ENCODE assay signal across 16 cellular contexts in genomic region chr10:132599712-132600111, GRCh38.
DNase-seq lines count a peak whose midpoint lies in the region; ATAC-seq and TF ChIP-seq lines count a peak whose summit lies in the region.
"Had no signal": no experiment of that assay in that cellular context is flagged by ENCODE, and none has a peak within 500 bp of the region (broad histone marks: within the 10 kb centered on the region; RNA-seq: fewer than 3 reads in every experiment).

No MANE protein-coding gene starts in this region.

- H2BK120ac ChIP-seq in mesenchymal stem cell (ENCODE audit: low read depth, low read length): no peak overlapping the region

- no peak overlapping the region for H3K18ac ChIP-seq in mesenchymal stem cell (ENCODE audit: low read depth in 1 of 2, low read length in 2 of 2)

- H3K9ac ChIP-seq in BLaER1 (no peak overlapping the region), mesenchymal stem cell (ENCODE audit: low read length) (no peak overlapping the region)

- H2BK12ac ChIP-seq in mesenchymal stem cell (ENCODE audit: low read length in 2 of 2): no peak overlapping the region

- no peak overlapping the region for H2BK5ac ChIP-seq in mesenchymal stem cell (ENCODE audit: low read depth, low read length, poor library complexity, severe bottlenecking)

- H3K79me1 ChIP-seq in mesenchymal stem cell (replicated peaks; ENCODE audit: low read length, poor library complexity, severe bottlenecking): peaks cover 36% of the 10 kb centered on the region

- H2BK15ac ChIP-seq in mesenchymal stem cell (ENCODE audit: low read depth, poor library complexity, severe bottlenecking): no peak overlapping the region

- H3K36me3 ChIP-seq in BLaER1 (peaks cover 21% of the 10 kb centered on the region), Peyer's patch (no peaks in the 10 kb centered on the region), gastroesophageal sphincter (no peaks in the 10 kb centered on the region), mesenchymal stem cell (ENCODE audit: control insufficient read depth in 1 of 2, insufficient read depth in 2 of 2, low read depth in 1 of 2, low read length in 2 of 2) (no peaks in the 10 kb centered on the region)

- peaks cover 31% of the 10 kb centered on the region for H4K20me1 ChIP-seq in BLaER1

- TF ChIP-seq EP300 in gastroesophageal sphincter (IDR thresholded peaks at IDR 0.05): no peak

- whole genome bisulfite sequencing in gastroesophageal sphincter (ENCODE audit: low coverage in 1 of 2), 2 donors: 100% methylated on average over 1 of the region's 3 CpGs; no CpG with 5 or more reads in 1 of the 2 donors
- 94% methylated on average over 3 of the region's 3 CpGs for WGBS in mesenchymal stem cell

- H3K14ac ChIP-seq in mesenchymal stem cell (ENCODE audit: low read length in 2 of 2): no peak overlapping the region

- H3K27me3 ChIP-seq in BLaER1 (no peaks in the 10 kb centered on the region), Peyer's patch (no peaks in the 10 kb centered on the region), gastroesophageal sphincter (no peaks in the 10 kb centered on the region), mesenchymal stem cell (ENCODE audit: control insufficient read depth in 1 of 2, insufficient read depth in 1 of 2, low read length in 2 of 2) (no peaks in the 10 kb centered on the region)

- H4K91ac ChIP-seq in mesenchymal stem cell (ENCODE audit: low read length): no peak overlapping the region

- no peak overlapping the region for H3K4me2 ChIP-seq in BLaER1
- no peak overlapping the region for H3K4me2 ChIP-seq in mesenchymal stem cell (ENCODE audit: low read length, poor library complexity, severe bottlenecking)

- H3K9me3 ChIP-seq in BLaER1 (peaks cover 67% of the 10 kb centered on the region), Peyer's patch (peaks cover 0 to 3% (median 0%) of the 10 kb centered on the region in 4 donors), gastroesophageal sphincter (peaks cover 0 to 5% (median 0%) of the 10 kb centered on the region in 3 donors), mesenchymal stem cell (ENCODE audit: control insufficient read depth, low read length) (peaks cover 12% of the 10 kb centered on the region)

- DNase-seq in Peyer's patch (peak in 2 of 3 donors; percentile 32 to 34), mesenteric fat pad (ENCODE audit: low spot score) (peak; percentile 81), NCI-H446 (lab: John Stamatoyannopoulos, UW) (no peak), mesenchymal stem cell (no peak), HEK293T (ENCODE audit: extremely low spot score) (no peak), DMS53 (lab: John Stamatoyannopoulos, UW) (no peak)
- DNase-seq: CD4-positive, alpha-beta T cell; DMS79; GDM1; GOT3; H7 had no signal

- POLR2A ChIA-PET in HEK293T (lab: Yijun Ruan, JAX): no interaction called here

- H3K23ac ChIP-seq in mesenchymal stem cell (ENCODE audit: low read length in 2 of 2): no peak overlapping the region

- no peak overlapping the region for H2AFZ ChIP-seq in mesenchymal stem cell (ENCODE audit: low read depth, low read length)

- H3K4ac ChIP-seq in mesenchymal stem cell (ENCODE audit: low read depth in 1 of 2, low read length in 2 of 2): no peak overlapping the region

- ATAC-seq in gastroesophageal sphincter: no peak
- ATAC-seq: HCT116 had no signal

- no peak overlapping the region for H4K8ac ChIP-seq in mesenchymal stem cell (ENCODE audit: low read length)

- CTCF ChIA-PET in HEK293T (lab: Yijun Ruan, JAX): no interaction called here

- TF ChIP-seq CTCF in Peyer's patch (IDR thresholded peaks at IDR 0.05) (no peak), gastroesophageal sphincter (IDR thresholded peaks at IDR 0.05) (no peak)

- H3K27ac ChIP-seq in BLaER1 (no peak overlapping the region), Peyer's patch (no peak overlapping the region), gastroesophageal sphincter (peak overlapping the region in 3 of 4 donors; percentile 60 to 74 (median 73)), mesenchymal stem cell (ENCODE audit: low read length, poor library complexity, severe bottlenecking) (no peak overlapping the region)
- H3K27ac ChIP-seq: C4-2B had no signal

- H3K4me3 ChIP-seq in BLaER1: peak overlapping the region; percentile 26; the same call in 1 of the 2 replicates
- no peak overlapping the region for H3K4me3 ChIP-seq in Peyer's patch
- H3K4me3 ChIP-seq in gastroesophageal sphincter: no peak overlapping the region
- no peak overlapping the region for H3K4me3 ChIP-seq in mesenchymal stem cell (ENCODE audit: insufficient read depth in 1 of 2, low read depth in 1 of 2, low read length in 2 of 2)

- TF ChIP-seq POLR2A in Peyer's patch (IDR thresholded peaks at IDR 0.05) (no peak), gastroesophageal sphincter (IDR thresholded peaks at IDR 0.05) (no peak)

- H2AK5ac ChIP-seq in mesenchymal stem cell (ENCODE audit: low read length, severe bottlenecking): no peak overlapping the region

- H3K4me1 ChIP-seq in BLaER1 (peaks cover 42% of the 10 kb centered on the region), Peyer's patch (peaks cover 0 to 36% (median under 1%) of the 10 kb centered on the region in 4 donors), gastroesophageal sphincter (peaks cover 8 to 97% (median 28%) of the 10 kb centered on the region in 3 donors), mesenchymal stem cell (ENCODE audit: control insufficient read depth, insufficient read depth, low read depth, low read length) (peaks cover 14% of the 10 kb centered on the region)
- H3K4me1 ChIP-seq: Caco-2 had no signal

TF ChIP-seq in HEK293T, 16 proteins besides CTCF, POLR2A, EP300 and RAD21:
- no peak for TF ChIP-seq CTBP1 (IDR thresholded peaks at IDR 0.05; ENCODE audit: borderline replicate concordance)
- no peak for TF ChIP-seq FOXA1 (IDR thresholded peaks at IDR 0.05)
- no peak for TF ChIP-seq ELF4 (IDR thresholded peaks at IDR 0.05)
- TF ChIP-seq SUZ12 (IDR thresholded peaks at IDR 0.05): no peak
- no peak for TF ChIP-seq ZNF384 (IDR thresholded peaks at IDR 0.05)
- no peak for TF ChIP-seq FOXK2 (IDR thresholded peaks at IDR 0.05)
- TF ChIP-seq HDGF (IDR thresholded peaks at IDR 0.05; ENCODE audit: borderline replicate concordance): no peak
- no peak for TF ChIP-seq BHLHE40 (IDR thresholded peaks at IDR 0.05; ENCODE audit: borderline replicate concordance)
- TF ChIP-seq LEF1 (IDR thresholded peaks at IDR 0.05; ENCODE audit: borderline replicate concordance): no peak
- TF ChIP-seq TARDBP (IDR thresholded peaks at IDR 0.05): no peak
- TF ChIP-seq SP1 (IDR thresholded peaks at IDR 0.05): no peak
- TF ChIP-seq NFRKB (IDR thresholded peaks at IDR 0.05): no peak
- no peak for TF ChIP-seq PKNOX1 (IDR thresholded peaks at IDR 0.05)
- TF ChIP-seq L3MBTL2 (conservative IDR thresholded peaks at IDR 0.05): no peak
- TF ChIP-seq ARNT (IDR thresholded peaks at IDR 0.05): no peak
- TF ChIP-seq FOXM1 (IDR thresholded peaks at IDR 0.05; ENCODE audit: borderline replicate concordance): no peak

Comparison
In these comparisons a context has a peak if more than half of its experiments do, and no peak if none do; other contexts are left out.
1. H3K27ac ChIP-seq: peak in gastroesophageal sphincter (3 of 4); none in BLaER1 (single experiment), Peyer's patch (0 of 4) and mesenchymal stem cell (single experiment).
2. DNase-seq: peak in Peyer's patch (2 of 3) and mesenteric fat pad (single experiment); none in NCI-H446 (0 of 2), mesenchymal stem cell (single experiment), HEK293T (single experiment) and DMS53 (single experiment).